Comparison of ENCODE assay signal across 1 cellular context in genomic region chr1:97849350-97850339, GRCh38.
TF ChIP-seq lines count a peak whose summit lies in the region.

No MANE protein-coding gene starts in this region.

TF ChIP-seq in SK-N-SH, 30 proteins besides CTCF, POLR2A, EP300 and RAD21 (continued from another document):
- TF ChIP-seq TCF12 (IDR thresholded peaks at IDR 0.05) (peak; percentile 65), NFIC (IDR thresholded peaks at IDR 0.05; ENCODE audit: borderline replicate concordance) (peak; percentile 23; the same call in 1 of the 2 replicates), MAX (IDR thresholded peaks at IDR 0.05; ENCODE audit: low read depth) (peak; percentile 39; the same call in 1 of the 2 replicates)
